In genomic region chr1:25556791-25557476, GRCh38 we compare ENCODE assay signal across 1 cellular context.
TF ChIP-seq lines count a peak whose summit lies in the region.

No MANE protein-coding gene starts in this region.

TF ChIP-seq in SK-N-SH treated with all-trans-retinoic acid at 6 μM for 48 hours, 23 proteins besides CTCF, POLR2A, EP300 and RAD21 (continued from another document):
- TF ChIP-seq TSHZ2 (CRISPR knock-in tag; IDR thresholded peaks at IDR 0.05) (no peak), PPARA (CRISPR knock-in tag; IDR thresholded peaks at IDR 0.05; ENCODE audit: borderline replicate concordance) (no peak), ESRRG (CRISPR knock-in tag; IDR thresholded peaks at IDR 0.05) (no peak), GLIS3 (CRISPR knock-in tag; IDR thresholded peaks at IDR 0.05) (no peak), ZNF70 (CRISPR knock-in tag; IDR thresholded peaks at IDR 0.05) (no peak), TOX (CRISPR knock-in tag; IDR thresholded peaks at IDR 0.05; ENCODE audit: borderline replicate concordance) (no peak)
TF ChIP-seq in SK-N-SH treated with all-trans-retinoic acid at 6 μM for 48 hours: peak in this region for 0.
